Comparison of ENCODE assay signal across 10 cellular contexts in genomic region chr1:51661081-51661518, GRCh38. TPM values are rescaled to one million over a fixed set of nuclear protein-coding genes. Genes with fewer than 3 reads are reported as not detected.
A peak's percentile ranks its signal among the peaks of the same experiment; 100 is the strongest.
DNase-seq lines count a peak whose midpoint lies in the region; ATAC-seq, FAIRE-seq and TF ChIP-seq lines count a peak whose summit lies in the region.
"Had no signal": no experiment of that assay in that cellular context is flagged by ENCODE, and none has a peak within 500 bp of the region (broad histone marks: within the 10 kb centered on the region; RNA-seq: fewer than 3 reads in every experiment).

No MANE protein-coding gene starts in this region.

- peaks cover 9 to 17% of the 10 kb centered on the region in 2 donors for H3K36me3 Mint-ChIP-seq in CD4-positive, alpha-beta memory T cell

- no peak overlapping the region for H2AFZ ChIP-seq in ACC112 (ENCODE audit: low read length, unreplicated experiment)

- peaks cover 0 to 1% (median 0%) of the 10 kb centered on the region in 8 donors for H3K9me3 Mint-ChIP-seq in CD4-positive, alpha-beta memory T cell

- 56 to 71% methylated on average over 2 to 3 of the region's 3 CpGs for WGBS in mesodermal cell (ENCODE audit: insufficient coverage in 2 of 2), 2 experiments

- FAIRE-seq in endometrium (lab: Jason Lieb, UNC) (peak; percentile 93), GM12891 (lab: Jason Lieb, UNC) (no peak)

- H3K4me3 ChIP-seq in ACC112 (ENCODE audit: low read depth, low read length) (peak overlapping the region; percentile 56), mesodermal cell (ENCODE audit: extremely low read depth, insufficient read depth, low read length, poor library complexity, severe bottlenecking) (no peak overlapping the region)
- H3K4me3 ChIP-seq in CD4-positive, alpha-beta memory T cell (ENCODE audit: low read length in 2 of 2): no peak overlapping the region

- no peaks in the 10 kb centered on the region for H3K36me3 ChIP-seq in ACC112 (ENCODE audit: insufficient read depth, low read length)
- H3K36me3 ChIP-seq in mesodermal cell (ENCODE audit: control insufficient read depth, insufficient read depth, low read length): no peaks in the 10 kb centered on the region
- H3K36me3 ChIP-seq in CD4-positive, alpha-beta memory T cell (ENCODE audit: insufficient read depth, low read length): no peaks in the 10 kb centered on the region

- H3K4me1 ChIP-seq in ACC112 (ENCODE audit: control insufficient read depth, insufficient read depth, low read length, unreplicated experiment): peaks cover 25% of the 10 kb centered on the region
- H3K4me1 ChIP-seq in mesodermal cell (ENCODE audit: control insufficient read depth, insufficient read depth, low read length, poor library complexity, severe bottlenecking): peaks cover 31% of the 10 kb centered on the region
- no peaks in the 10 kb centered on the region for H3K4me1 ChIP-seq in CD4-positive, alpha-beta memory T cell (ENCODE audit: insufficient read depth, low read length)

- no peak overlapping the region for H3K4me3 Mint-ChIP-seq in CD4-positive, alpha-beta memory T cell

- ATAC-seq in HG02885 (IDR thresholded peaks at IDR 0.05; ENCODE audit: poor library complexity, unreplicated experiment) (no peak), GM19455 (IDR thresholded peaks at IDR 0.05; ENCODE audit: unreplicated experiment) (no peak)

- POLR2A ChIA-PET in CD4-positive, alpha-beta memory T cell (lab: Charles Lee; ENCODE audit: partially characterized antibody): no interaction called here

- DNase-seq in NCI-H226 (peak; percentile 92), GM12891 (ENCODE audit: insufficient read length, low spot score) (no peak)
- DNase-seq in CD4-positive, alpha-beta memory T cell: no peak
- DNase-seq: activated CD4-positive, alpha-beta T cell treated with anti-CD3 and anti-CD28 coated beads for 1 hour; C1 segment of cervical spinal cord had no signal

- no peaks in the 10 kb centered on the region for H3K27me3 Mint-ChIP-seq in CD4-positive, alpha-beta memory T cell

- H3K79me2 ChIP-seq in ACC112 (ENCODE audit: control insufficient read depth, insufficient read depth, low read length, unreplicated experiment): peaks cover 10% of the 10 kb centered on the region

- no peaks in the 10 kb centered on the region for H3K9me3 ChIP-seq in mesodermal cell (ENCODE audit: control insufficient read depth, low read length)
- H3K9me3 ChIP-seq in CD4-positive, alpha-beta memory T cell (ENCODE audit: control insufficient read depth in 1 of 2, low read length in 2 of 2): no peaks in the 10 kb centered on the region

- CTCF ChIA-PET in CD4-positive, alpha-beta memory T cell (lab: Charles Lee; ENCODE audit: partially characterized antibody): no interaction called here

- peak overlapping the region; percentile 88 for H3K27ac ChIP-seq in ACC112 (ENCODE audit: low read depth, low read length)
- peak overlapping the region; percentile 91 for H3K27ac ChIP-seq in mesodermal cell (ENCODE audit: low read depth, low read length, severe bottlenecking)
- H3K27ac ChIP-seq in CD4-positive, alpha-beta memory T cell (ENCODE audit: low read depth, low read length): no peak overlapping the region

- no peak overlapping the region for H3K27ac Mint-ChIP-seq in CD4-positive, alpha-beta memory T cell

- H3K27me3 ChIP-seq in ACC112 (ENCODE audit: insufficient read depth, low read length): no peaks in the 10 kb centered on the region
- H3K27me3 ChIP-seq in CD4-positive, alpha-beta memory T cell (ENCODE audit: insufficient read depth, low read length): no peaks in the 10 kb centered on the region

- intact Hi-C loops in CD4-positive, alpha-beta memory T cell (cut with micrococcal nuclease): no loop called here

- no peak for TF ChIP-seq POLR2A in GM12891 (IDR thresholded peaks at IDR 0.05; ENCODE audit: low read depth, low read length)

- peaks cover 0 to 14% (median 5%) of the 10 kb centered on the region in 4 donors for H3K4me1 Mint-ChIP-seq in CD4-positive, alpha-beta memory T cell

TF ChIP-seq in GM12891, 5 proteins besides CTCF, POLR2A, EP300 and RAD21:
- no peak for TF ChIP-seq SPI1 (IDR thresholded peaks at IDR 0.05; ENCODE audit: low read depth, low read length)
- no peak for TF ChIP-seq PAX5 (IDR thresholded peaks at IDR 0.05; ENCODE audit: insufficient read depth, low read length, severe bottlenecking)
- no peak for TF ChIP-seq POLR2AphosphoS5 (IDR thresholded peaks at IDR 0.05; ENCODE audit: low read depth, low read length)
- TF ChIP-seq TAF1 (IDR thresholded peaks at IDR 0.05; ENCODE audit: low read depth, low read length): no peak
- no peak for TF ChIP-seq POU2F2 (IDR thresholded peaks at IDR 0.05; ENCODE audit: low read depth, low read length)
TF ChIP-seq in GM12891: peak in this region for 0.

RNA-seq across cellular contexts. Expression of gene OSBPL9, which starts 44.2 kb away (rescaled TPM):
- polyA plus RNA-seq in mesodermal cell (2013, experiment 1 of 2): 133 TPM
- polyA plus RNA-seq in mesodermal cell (2013, experiment 2 of 2): 141 TPM
- polyA plus RNA-seq in GM12891 (2012; ENCODE audit: low read depth, missing spikeins): 79.7 TPM
- 10 to 100 TPM; 45.1 to 46.9 TPM for total RNA-seq in CD4-positive, alpha-beta memory T cell
- 10 to 100 TPM; 45.2 to 47.8 TPM for polyA plus RNA-seq in CD4-positive, alpha-beta memory T cell
